ENCODE assay signal across 1 cellular context in the genomic region with DNA sequence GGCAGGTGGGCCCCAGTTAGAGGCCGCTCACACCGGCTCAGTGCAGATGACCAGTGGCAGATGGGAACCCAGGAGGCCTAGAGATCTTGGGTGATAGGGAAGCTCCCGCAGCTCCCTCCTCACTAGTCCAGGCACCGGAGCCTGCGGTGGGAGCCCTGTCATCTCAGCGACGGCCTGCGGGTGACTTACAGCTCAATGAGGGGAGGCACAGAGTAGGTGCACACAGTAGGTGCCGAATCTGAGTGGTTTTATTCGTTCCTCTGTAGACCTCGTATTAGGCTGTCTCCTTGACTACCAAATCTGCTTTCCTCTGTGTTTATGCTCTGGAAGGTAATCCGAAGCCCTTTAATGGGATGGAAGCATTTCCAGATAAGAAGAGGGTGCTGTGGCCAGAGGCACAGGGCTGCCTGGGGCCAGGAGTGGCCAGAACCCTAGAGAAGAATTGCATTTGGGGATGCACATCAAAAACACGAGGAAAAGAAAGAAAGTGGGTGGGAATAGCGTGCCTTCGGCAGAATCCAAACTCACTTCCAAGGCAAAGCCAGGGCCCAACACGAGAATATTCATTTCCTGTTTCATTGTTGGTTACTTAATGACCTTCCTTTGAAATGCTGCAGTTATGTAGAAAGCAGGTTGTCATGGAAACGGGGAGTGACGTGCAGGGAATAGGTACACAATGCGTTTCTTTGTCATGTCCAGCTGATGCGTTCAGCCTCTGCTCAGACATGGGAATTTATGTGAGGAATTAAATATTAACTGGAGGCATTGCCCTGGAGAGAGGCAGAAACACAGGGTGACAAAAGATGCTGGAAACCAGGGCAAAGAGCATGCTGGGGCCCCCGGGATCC.
TF ChIP-seq lines count a peak whose summit lies in the region.

No MANE protein-coding gene starts in this region.

TF ChIP-seq in HepG2, 621 proteins besides CTCF, POLR2A, EP300 and RAD21 (continued from another document and continues in another):
- TF ChIP-seq, protein P1, sequence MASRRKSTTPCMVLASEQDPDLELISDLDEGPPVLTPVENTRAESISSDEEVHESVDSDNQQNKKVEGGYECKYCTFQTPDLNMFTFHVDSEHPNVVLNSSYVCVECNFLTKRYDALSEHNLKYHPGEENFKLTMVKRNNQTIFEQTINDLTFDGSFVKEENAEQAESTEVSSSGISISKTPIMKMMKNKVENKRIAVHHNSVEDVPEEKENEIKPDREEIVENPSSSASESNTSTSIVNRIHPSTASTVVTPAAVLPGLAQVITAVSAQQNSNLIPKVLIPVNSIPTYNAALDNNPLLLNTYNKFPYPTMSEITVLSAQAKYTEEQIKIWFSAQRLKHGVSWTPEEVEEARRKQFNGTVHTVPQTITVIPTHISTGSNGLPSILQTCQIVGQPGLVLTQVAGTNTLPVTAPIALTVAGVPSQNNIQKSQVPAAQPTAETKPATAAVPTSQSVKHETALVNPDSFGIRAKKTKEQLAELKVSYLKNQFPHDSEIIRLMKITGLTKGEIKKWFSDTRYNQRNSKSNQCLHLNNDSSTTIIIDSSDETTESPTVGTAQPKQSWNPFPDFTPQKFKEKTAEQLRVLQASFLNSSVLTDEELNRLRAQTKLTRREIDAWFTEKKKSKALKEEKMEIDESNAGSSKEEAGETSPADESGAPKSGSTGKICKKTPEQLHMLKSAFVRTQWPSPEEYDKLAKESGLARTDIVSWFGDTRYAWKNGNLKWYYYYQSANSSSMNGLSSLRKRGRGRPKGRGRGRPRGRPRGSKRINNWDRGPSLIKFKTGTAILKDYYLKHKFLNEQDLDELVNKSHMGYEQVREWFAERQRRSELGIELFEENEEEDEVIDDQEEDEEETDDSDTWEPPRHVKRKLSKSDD (CRISPR knock-in tag; IDR thresholded peaks at IDR 0.05; ENCODE audit: low read depth): peak; percentile 59; the same call in 1 of the 2 replicates
- TF ChIP-seq ZNF337 (CRISPR knock-in tag; IDR thresholded peaks at IDR 0.05; ENCODE audit: borderline replicate concordance, low read depth) (no peak), ZNF83 (CRISPR knock-in tag; IDR thresholded peaks at IDR 0.05; ENCODE audit: borderline replicate concordance) (no peak), ZFP36L1 (CRISPR knock-in tag; IDR thresholded peaks at IDR 0.05) (peak; percentile 3; the same call in 1 of the 2 replicates), WIZ (CRISPR knock-in tag; IDR thresholded peaks at IDR 0.05) (0 out of 2 replicates have a peak, but pooled peaks have one; percentile 38), SPEN (CRISPR knock-in tag; IDR thresholded peaks at IDR 0.05; ENCODE audit: low read depth) (no peak), THAP11 (CRISPR knock-in tag; IDR thresholded peaks at IDR 0.05) (peak; percentile 72; the same call in 1 of the 2 replicates), FOXA3 (CRISPR knock-in tag; IDR thresholded peaks at IDR 0.05) (peak; percentile 83), FOXO1 (CRISPR knock-in tag; IDR thresholded peaks at IDR 0.05) (peak; percentile 48), TBX3 (IDR thresholded peaks at IDR 0.05; ENCODE audit: borderline replicate concordance) (peak; percentile 50; the same call in 1 of the 2 replicates), ZNF44 (CRISPR knock-in tag; IDR thresholded peaks at IDR 0.05) (no peak), ZNF550 (CRISPR knock-in tag; IDR thresholded peaks at IDR 0.05; ENCODE audit: borderline replicate concordance) (0 out of 2 replicates have a peak, but pooled peaks have one; percentile 45), NFRKB (IDR thresholded peaks at IDR 0.05) (no peak), ETV6 (CRISPR knock-in tag; conservative IDR thresholded peaks at IDR 0.05) (no peak), ZNF343 (CRISPR knock-in tag; IDR thresholded peaks at IDR 0.05) (no peak), ZNF883 (CRISPR knock-in tag; IDR thresholded peaks at IDR 0.05; ENCODE audit: not compliant biosample characterization) (no peak), ZNF225 (CRISPR knock-in tag; IDR thresholded peaks at IDR 0.05) (peak; percentile 66), TCF7 (IDR thresholded peaks at IDR 0.05; ENCODE audit: low read depth) (peak; percentile 80), CCDC6 (CRISPR knock-in tag; IDR thresholded peaks at IDR 0.05) (peak; percentile 84), CBX2 (IDR thresholded peaks at IDR 0.05; ENCODE audit: low read depth, low read length) (no peak), CBX2 (CRISPR knock-in tag; IDR thresholded peaks at IDR 0.05; ENCODE audit: low read depth) (no peak), ZSCAN12 (CRISPR knock-in tag; IDR thresholded peaks at IDR 0.05) (no peak)
- TF ChIP-seq, protein P2, sequence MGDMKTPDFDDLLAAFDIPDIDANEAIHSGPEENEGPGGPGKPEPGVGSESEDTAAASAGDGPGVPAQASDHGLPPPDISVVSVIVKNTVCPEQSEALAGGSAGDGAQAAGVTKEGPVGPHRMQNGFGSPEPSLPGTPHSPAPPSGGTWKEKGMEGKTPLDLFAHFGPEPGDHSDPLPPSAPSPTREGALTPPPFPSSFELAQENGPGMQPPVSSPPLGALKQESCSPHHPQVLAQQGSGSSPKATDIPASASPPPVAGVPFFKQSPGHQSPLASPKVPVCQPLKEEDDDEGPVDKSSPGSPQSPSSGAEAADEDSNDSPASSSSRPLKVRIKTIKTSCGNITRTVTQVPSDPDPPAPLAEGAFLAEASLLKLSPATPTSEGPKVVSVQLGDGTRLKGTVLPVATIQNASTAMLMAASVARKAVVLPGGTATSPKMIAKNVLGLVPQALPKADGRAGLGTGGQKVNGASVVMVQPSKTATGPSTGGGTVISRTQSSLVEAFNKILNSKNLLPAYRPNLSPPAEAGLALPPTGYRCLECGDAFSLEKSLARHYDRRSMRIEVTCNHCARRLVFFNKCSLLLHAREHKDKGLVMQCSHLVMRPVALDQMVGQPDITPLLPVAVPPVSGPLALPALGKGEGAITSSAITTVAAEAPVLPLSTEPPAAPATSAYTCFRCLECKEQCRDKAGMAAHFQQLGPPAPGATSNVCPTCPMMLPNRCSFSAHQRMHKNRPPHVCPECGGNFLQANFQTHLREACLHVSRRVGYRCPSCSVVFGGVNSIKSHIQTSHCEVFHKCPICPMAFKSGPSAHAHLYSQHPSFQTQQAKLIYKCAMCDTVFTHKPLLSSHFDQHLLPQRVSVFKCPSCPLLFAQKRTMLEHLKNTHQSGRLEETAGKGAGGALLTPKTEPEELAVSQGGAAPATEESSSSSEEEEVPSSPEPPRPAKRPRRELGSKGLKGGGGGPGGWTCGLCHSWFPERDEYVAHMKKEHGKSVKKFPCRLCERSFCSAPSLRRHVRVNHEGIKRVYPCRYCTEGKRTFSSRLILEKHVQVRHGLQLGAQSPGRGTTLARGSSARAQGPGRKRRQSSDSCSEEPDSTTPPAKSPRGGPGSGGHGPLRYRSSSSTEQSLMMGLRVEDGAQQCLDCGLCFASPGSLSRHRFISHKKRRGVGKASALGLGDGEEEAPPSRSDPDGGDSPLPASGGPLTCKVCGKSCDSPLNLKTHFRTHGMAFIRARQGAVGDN (CRISPR knock-in tag; IDR thresholded peaks at IDR 0.05): peak; percentile 67
- TF ChIP-seq, protein P3, sequence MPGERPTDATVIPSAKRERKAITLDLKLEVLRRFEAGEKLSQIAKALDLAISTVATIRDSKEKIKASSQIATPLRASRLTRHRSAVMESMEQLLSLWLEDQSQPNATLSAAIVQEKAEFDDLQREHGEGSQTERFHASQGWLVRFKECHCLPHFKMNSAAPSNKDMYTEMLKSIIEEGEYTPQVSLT (CRISPR knock-in tag; IDR thresholded peaks at IDR 0.05; ENCODE audit: borderline replicate concordance, low read depth): no peak
- TF ChIP-seq, protein P4, sequence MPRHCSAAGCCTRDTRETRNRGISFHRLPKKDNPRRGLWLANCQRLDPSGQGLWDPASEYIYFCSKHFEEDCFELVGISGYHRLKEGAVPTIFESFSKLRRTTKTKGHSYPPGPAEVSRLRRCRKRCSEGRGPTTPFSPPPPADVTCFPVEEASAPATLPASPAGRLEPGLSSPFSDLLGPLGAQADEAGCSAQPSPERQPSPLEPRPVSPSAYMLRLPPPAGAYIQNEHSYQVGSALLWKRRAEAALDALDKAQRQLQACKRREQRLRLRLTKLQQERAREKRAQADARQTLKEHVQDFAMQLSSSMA (CRISPR knock-in tag; IDR thresholded peaks at IDR 0.05): no peak
- TF ChIP-seq, protein P5, sequence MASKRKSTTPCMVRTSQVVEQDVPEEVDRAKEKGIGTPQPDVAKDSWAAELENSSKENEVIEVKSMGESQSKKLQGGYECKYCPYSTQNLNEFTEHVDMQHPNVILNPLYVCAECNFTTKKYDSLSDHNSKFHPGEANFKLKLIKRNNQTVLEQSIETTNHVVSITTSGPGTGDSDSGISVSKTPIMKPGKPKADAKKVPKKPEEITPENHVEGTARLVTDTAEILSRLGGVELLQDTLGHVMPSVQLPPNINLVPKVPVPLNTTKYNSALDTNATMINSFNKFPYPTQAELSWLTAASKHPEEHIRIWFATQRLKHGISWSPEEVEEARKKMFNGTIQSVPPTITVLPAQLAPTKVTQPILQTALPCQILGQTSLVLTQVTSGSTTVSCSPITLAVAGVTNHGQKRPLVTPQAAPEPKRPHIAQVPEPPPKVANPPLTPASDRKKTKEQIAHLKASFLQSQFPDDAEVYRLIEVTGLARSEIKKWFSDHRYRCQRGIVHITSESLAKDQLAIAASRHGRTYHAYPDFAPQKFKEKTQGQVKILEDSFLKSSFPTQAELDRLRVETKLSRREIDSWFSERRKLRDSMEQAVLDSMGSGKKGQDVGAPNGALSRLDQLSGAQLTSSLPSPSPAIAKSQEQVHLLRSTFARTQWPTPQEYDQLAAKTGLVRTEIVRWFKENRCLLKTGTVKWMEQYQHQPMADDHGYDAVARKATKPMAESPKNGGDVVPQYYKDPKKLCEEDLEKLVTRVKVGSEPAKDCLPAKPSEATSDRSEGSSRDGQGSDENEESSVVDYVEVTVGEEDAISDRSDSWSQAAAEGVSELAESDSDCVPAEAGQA (IDR thresholded peaks at IDR 0.05; ENCODE audit: low read depth): peak; percentile 71; the same call in 1 of the 2 replicates
- TF ChIP-seq, protein P5 (CRISPR knock-in tag; IDR thresholded peaks at IDR 0.05; ENCODE audit: borderline replicate concordance): no peak
- TF ChIP-seq, protein P6, sequence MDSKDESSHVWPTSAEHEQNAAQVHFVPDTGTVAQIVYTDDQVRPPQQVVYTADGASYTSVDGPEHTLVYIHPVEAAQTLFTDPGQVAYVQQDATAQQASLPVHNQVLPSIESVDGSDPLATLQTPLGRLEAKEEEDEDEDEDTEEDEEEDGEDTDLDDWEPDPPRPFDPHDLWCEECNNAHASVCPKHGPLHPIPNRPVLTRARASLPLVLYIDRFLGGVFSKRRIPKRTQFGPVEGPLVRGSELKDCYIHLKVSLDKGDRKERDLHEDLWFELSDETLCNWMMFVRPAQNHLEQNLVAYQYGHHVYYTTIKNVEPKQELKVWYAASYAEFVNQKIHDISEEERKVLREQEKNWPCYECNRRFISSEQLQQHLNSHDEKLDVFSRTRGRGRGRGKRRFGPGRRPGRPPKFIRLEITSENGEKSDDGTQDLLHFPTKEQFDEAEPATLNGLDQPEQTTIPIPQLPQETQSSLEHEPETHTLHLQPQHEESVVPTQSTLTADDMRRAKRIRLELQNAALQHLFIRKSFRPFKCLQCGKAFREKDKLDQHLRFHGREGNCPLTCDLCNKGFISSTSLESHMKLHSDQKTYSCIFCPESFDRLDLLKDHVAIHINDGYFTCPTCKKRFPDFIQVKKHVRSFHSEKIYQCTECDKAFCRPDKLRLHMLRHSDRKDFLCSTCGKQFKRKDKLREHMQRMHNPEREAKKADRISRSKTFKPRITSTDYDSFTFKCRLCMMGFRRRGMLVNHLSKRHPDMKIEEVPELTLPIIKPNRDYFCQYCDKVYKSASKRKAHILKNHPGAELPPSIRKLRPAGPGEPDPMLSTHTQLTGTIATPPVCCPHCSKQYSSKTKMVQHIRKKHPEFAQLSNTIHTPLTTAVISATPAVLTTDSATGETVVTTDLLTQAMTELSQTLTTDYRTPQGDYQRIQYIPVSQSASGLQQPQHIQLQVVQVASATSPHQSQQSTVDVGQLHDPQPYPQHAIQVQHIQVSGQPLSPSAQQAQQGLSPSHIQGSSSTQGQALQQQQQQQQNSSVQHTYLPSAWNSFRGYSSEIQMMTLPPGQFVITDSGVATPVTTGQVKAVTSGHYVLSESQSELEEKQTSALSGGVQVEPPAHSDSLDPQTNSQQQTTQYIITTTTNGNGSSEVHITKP (CRISPR knock-in tag; IDR thresholded peaks at IDR 0.05; ENCODE audit: low read depth): no peak
- TF ChIP-seq, protein P7, sequence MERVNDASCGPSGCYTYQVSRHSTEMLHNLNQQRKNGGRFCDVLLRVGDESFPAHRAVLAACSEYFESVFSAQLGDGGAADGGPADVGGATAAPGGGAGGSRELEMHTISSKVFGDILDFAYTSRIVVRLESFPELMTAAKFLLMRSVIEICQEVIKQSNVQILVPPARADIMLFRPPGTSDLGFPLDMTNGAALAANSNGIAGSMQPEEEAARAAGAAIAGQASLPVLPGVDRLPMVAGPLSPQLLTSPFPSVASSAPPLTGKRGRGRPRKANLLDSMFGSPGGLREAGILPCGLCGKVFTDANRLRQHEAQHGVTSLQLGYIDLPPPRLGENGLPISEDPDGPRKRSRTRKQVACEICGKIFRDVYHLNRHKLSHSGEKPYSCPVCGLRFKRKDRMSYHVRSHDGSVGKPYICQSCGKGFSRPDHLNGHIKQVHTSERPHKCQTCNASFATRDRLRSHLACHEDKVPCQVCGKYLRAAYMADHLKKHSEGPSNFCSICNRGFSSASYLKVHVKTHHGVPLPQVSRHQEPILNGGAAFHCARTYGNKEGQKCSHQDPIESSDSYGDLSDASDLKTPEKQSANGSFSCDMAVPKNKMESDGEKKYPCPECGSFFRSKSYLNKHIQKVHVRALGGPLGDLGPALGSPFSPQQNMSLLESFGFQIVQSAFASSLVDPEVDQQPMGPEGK (CRISPR knock-in tag; IDR thresholded peaks at IDR 0.05): peak; percentile 85; the same call in 1 of the 2 replicates
- TF ChIP-seq, protein P8, sequence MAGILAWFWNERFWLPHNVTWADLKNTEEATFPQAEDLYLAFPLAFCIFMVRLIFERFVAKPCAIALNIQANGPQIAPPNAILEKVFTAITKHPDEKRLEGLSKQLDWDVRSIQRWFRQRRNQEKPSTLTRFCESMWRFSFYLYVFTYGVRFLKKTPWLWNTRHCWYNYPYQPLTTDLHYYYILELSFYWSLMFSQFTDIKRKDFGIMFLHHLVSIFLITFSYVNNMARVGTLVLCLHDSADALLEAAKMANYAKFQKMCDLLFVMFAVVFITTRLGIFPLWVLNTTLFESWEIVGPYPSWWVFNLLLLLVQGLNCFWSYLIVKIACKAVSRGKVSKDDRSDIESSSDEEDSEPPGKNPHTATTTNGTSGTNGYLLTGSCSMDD (CRISPR knock-in tag; IDR thresholded peaks at IDR 0.05): no peak
